23 cellular contexts compared by ENCODE assay signal in the genomic region with DNA sequence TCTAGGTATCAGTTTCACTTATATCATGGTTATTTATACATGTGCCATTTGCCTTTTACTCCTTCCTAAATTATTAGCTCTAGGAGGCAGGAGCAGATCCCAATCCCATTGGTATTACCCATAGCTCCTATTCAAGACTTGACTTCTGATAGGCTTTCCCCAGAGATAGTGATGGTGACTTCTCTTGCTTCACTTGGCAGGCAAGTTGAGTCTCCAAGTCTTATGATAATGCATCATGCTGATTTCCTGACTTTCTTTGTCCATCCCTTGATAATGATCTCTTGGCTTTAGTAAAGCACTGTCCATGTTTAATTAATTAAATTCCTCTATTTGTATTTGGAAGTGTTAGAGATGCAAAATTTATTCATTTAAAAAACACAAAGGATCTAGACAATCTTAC.
"Had no signal": no experiment of that assay in that cellular context is flagged by ENCODE, and none has a peak within 500 bp of the region (broad histone marks: within the 10 kb centered on the region; RNA-seq: fewer than 3 reads in every experiment).

No MANE protein-coding gene starts in this region.

- H2AFZ ChIP-seq: hepatocyte had no signal

- H3K4me1 ChIP-seq: colonic mucosa, pancreas, testis, tibial nerve had no signal

- H3K27me3 ChIP-seq: colonic mucosa, hepatocyte, pancreas, testis, tibial nerve had no signal

- H3K27ac ChIP-seq: colonic mucosa, hepatocyte, pancreas, testis, tibial nerve had no signal

- FAIRE-seq: endothelial cell of umbilical vein, pancreas had no signal

- H3K9me3 Mint-ChIP-seq: endodermal cell, nephron had no signal

- H3K36me3 ChIP-seq: colonic mucosa, pancreas, tibial nerve had no signal

- DNase-seq: colonic mucosa; effector CD4-positive, alpha-beta T cell; endodermal cell; erythroblast; foreskin fibroblast; head of caudate nucleus; left colon; left ventricle myocardium superior; mesendoderm; naive B cell; occipital lobe; pancreas; right cardiac atrium; stimulated activated CD4-positive, alpha-beta T cell treated with anti-CD3 and anti-CD28 coated beads, Interleukin-2, amount 100 ng/mL, for 48 hours; stimulated activated naive CD8-positive, alpha-beta T cell treated with anti-CD3 and anti-CD28 coated beads, Interleukin-15, Interleukin-2, amounts not matched to agents 100 U/mL and 50 U/mL, for 24 hours; testis had no signal

- ATAC-seq: left colon; left ventricle myocardium superior; pancreas; right cardiac atrium; stimulated activated naive CD8-positive, alpha-beta T cell treated with anti-CD3 and anti-CD28 coated beads, Interleukin-15, Interleukin-2, amounts not matched to agents 100 U/mL and 50 U/mL, for 24 hours had no signal

- H3K27ac Mint-ChIP-seq: endodermal cell, naive B cell, progenitor cell of endocrine pancreas had no signal

- H3K9me3 ChIP-seq: colonic mucosa, pancreas, testis, tibial nerve had no signal

- H3K4me1 Mint-ChIP-seq: endodermal cell, naive B cell had no signal

- H3K36me3 Mint-ChIP-seq: naive B cell had no signal

- H3K4me3 Mint-ChIP-seq: endodermal cell, naive B cell, nephron had no signal

- H3K27me3 Mint-ChIP-seq: naive B cell, progenitor cell of endocrine pancreas had no signal

- H3K79me2 ChIP-seq: hepatocyte had no signal

- H3K4me2 ChIP-seq: hepatocyte, smooth muscle cell had no signal

- H3K4me3 ChIP-seq: colonic mucosa, hepatocyte, lung, pancreas, smooth muscle cell, testis, tibial nerve had no signal
